1 cellular context compared by ENCODE assay signal in the genomic region with DNA sequence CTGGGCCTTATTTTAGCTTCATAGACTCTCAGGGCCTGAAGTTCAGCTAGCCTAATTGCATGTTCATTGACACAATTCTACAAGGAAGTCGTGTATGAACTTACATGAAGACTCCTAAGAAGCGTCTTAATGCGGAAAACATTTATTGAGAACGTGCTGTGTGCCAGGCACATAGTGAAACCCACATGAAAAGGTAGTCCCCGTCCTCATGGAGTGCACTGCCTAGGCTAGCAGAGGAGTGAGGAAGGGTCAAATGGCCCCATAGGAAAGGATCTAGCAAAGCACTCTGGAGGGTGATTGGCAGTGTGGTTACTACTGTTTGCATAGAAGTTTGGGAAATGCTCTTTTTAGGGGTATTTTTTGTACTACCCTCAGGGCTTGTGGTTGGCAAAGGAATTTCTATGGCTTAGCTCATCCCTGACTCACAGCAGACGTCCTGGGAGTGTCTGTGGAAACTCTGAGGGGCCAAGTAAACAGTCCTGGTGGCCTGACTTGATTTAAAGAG.
TF ChIP-seq lines count a peak whose summit lies in the region.

No MANE protein-coding gene starts in this region.

TF ChIP-seq in HepG2, 621 proteins besides CTCF, POLR2A, EP300 and RAD21 (continued from another document):
- no peak for TF ChIP-seq POGK (CRISPR knock-in tag; conservative IDR thresholded peaks at IDR 0.05)
TF ChIP-seq in HepG2: peak in this region for 8.
